9 cellular contexts compared by ENCODE assay signal in the genomic region with DNA sequence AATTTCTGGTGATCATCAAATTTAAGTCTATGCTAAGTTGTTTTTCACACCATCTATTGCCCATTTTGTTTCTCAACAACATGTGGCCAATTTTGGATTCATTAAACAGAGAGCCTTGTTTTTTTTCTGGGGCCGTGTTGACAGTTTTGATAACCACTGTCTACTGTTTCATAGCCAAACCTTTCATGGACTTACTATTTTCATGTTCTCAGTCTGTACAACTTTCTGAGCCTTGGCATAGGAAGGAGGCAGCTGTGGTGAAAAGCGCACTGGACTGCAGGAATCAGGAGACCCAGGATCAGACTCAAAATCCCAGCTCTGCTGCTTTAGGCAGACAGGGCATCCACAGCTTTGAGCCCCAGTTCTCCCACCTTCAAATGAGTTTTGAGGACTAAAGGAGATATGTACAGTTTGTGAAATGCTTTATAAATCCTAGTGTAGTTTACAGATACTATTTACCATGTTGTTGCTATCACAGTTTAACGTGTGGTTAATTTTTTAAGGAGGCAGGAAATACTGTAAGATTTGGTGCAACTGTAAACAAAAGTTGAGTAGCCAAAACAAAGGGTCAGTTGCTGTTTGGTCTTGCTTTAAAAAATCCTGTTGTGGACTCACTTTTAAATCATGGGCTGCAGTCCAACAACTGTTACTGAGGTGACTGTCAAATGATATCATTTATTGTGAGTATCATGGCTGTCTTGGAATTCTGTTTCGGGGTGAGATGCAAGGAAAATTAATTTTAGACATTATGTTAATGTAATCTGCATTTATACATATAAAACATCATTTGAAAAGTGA. TPM values are rescaled to one million over a fixed set of nuclear protein-coding genes. Genes with fewer than 3 reads are reported as not detected.
DNase-seq lines count a peak whose midpoint lies in the region; ATAC-seq lines count a peak whose summit lies in the region.
"Had no signal": no experiment of that assay in that cellular context is flagged by ENCODE, and none has a peak within 500 bp of the region (broad histone marks: within the 10 kb centered on the region; RNA-seq: fewer than 3 reads in every experiment).

No MANE protein-coding gene starts in this region.

- DNase-seq in NCI-H446 treated with DMSO at 0.1 percent for 48 hours (lab: John Stamatoyannopoulos, UW) (peak; percentile 9), NCI-H446 (lab: John Stamatoyannopoulos, UW) (no peak), T-cell (no peak), head of caudate nucleus (peak in 28 of 42 donors; percentile 6 to 63 (median 28)), NCI-H128 (lab: John Stamatoyannopoulos, UW; ENCODE audit: unreplicated experiment) (no peak), mesenteric fat pad (ENCODE audit: low spot score) (no peak)
- DNase-seq: NCI-H2081 treated with DMSO at 0.1 percent for 48 hours had no signal

- no peaks in the 10 kb centered on the region for H3K36me3 Mint-ChIP-seq in T-cell

- POLR2A ChIA-PET in T-cell (lab: Charles Lee), result interaction anchor here in 1 of 2 donors (0.5 kb wide), 1 partner anchor 1537 kb away, joined by 11 read pairs; no protein-coding TSS in a partner anchor

- intact Hi-C loops in head of caudate nucleus (cut with DNase I), result loop anchor here (5.0 kb wide), 1 partner anchor 186 kb away; a partner anchor contains a TSS

- peaks cover 40 to 52% (median 41%) of the 10 kb centered on the region in 3 donors for H3K4me1 ChIP-seq in skeletal muscle tissue (ENCODE audit: control insufficient read depth in 3 of 3, insufficient read depth in 3 of 3, low read length in 3 of 3)

- no peaks in the 10 kb centered on the region for H3K36me3 ChIP-seq in skeletal muscle tissue (ENCODE audit: control insufficient read depth in 3 of 3, insufficient read depth in 3 of 3, low read length in 3 of 3)

- CTCF ChIA-PET in T-cell (lab: Charles Lee), result no interaction called here

- H3K9me3 ChIP-seq in skeletal muscle tissue (ENCODE audit: control insufficient read depth in 3 of 3, low read length in 3 of 3), result no peaks in the 10 kb centered on the region

- no peaks in the 10 kb centered on the region for H3K9me3 Mint-ChIP-seq in T-cell

- H3K4me3 Mint-ChIP-seq in T-cell, result peak overlapping the region; percentile 6 to 84 (median 81)

- H3K4me1 Mint-ChIP-seq in T-cell, result peaks cover 60 to 72% (median 67%) of the 10 kb centered on the region in 3 donors

- no peaks in the 10 kb centered on the region for H3K27me3 ChIP-seq in skeletal muscle tissue (ENCODE audit: control insufficient read depth in 3 of 3, insufficient read depth in 3 of 3, low read length in 3 of 3)

- no peaks in the 10 kb centered on the region for H3K27me3 Mint-ChIP-seq in T-cell

- H3K9ac ChIP-seq in skeletal muscle tissue (ENCODE audit: low read depth in 1 of 3, low read length in 3 of 3), result peak overlapping the region; percentile 47 to 76 (median 57)

- ATAC-seq in T-cell (replicated peaks in 1 of 4) (no peak), HG03439 (IDR thresholded peaks at IDR 0.05; ENCODE audit: unreplicated experiment) (no peak)

- peak overlapping the region; percentile 87 to 88 for H3K27ac Mint-ChIP-seq in T-cell

- H3K4me3 ChIP-seq in skeletal muscle tissue (ENCODE audit: low read length in 3 of 3), result peak overlapping the region; percentile 18 to 88 (median 45)

- H3K27ac ChIP-seq in skeletal muscle tissue (ENCODE audit: low read depth, low read length), result peak overlapping the region; percentile 39

RNA-seq across cellular contexts. Expression of a gene that starts 2.9 kb away (rescaled TPM):
- total RNA-seq in T-cell (10 to 100 TPM; 19.7 to 23.2 (median 21.5) TPM), skeletal muscle tissue (16.2 TPM), mesenteric fat pad (20.1 TPM)

RNA-seq across cellular contexts. Expression of a gene that starts 13.0 kb away (rescaled TPM):
- 1 to 10 TPM in 1 of 5 donors, under 1 TPM in 3, not detected in 1; 0.35 to 1.0 (median 0.63) TPM for total RNA-seq in T-cell
- total RNA-seq in skeletal muscle tissue, result 0.52 TPM
- total RNA-seq in mesenteric fat pad, result not detected

Comparison
In these comparisons a context has a peak if more than half of its experiments do, and no peak if none do; other contexts are left out.
1. DNase-seq: peak in NCI-H446 treated with DMSO at 0.1 percent for 48 hours (single experiment) and head of caudate nucleus (28 of 42); none in NCI-H446 (0 of 2), T-cell (0 of 34), NCI-H128 (single experiment) and mesenteric fat pad (single experiment).